8 cellular contexts compared by ENCODE assay signal in the genomic region with DNA sequence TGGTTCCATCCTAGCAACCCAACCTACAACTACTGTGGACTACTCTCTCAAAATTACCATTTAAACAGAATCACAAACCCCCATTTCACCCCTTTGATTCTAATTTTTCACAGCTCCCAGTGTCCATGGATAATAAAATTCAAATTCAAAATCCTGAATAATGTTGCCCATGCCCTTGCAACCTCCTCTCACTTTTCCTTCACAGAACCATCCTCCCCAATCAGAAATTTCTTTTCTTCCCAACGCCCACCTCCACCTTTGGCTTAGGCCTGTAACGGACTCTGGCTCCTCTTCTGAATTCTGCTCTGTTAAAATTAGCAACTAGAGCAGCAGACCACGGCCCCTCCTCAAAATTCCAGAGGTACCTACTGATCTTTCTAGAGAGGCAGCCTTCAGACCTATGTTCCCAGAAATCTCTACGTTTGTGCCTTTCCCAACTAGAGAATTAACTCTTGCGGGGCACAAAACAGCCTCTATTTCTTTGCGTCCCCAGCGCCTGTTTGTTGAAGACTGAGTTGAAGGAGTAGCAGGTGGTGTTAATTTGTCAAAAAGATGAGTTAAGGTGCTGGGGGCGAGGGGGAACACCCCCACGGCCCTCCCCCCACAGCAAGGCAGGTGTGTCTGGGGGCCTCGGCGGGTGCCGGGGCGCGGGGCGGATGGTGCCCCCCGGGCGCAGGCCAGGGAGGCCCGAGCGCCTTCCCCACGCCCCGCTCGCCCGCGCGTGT. TPM values are rescaled to one million over a fixed set of nuclear protein-coding genes. Genes with fewer than 3 reads are reported as not detected.
DNase-seq lines count a peak whose midpoint lies in the region; ATAC-seq and TF ChIP-seq lines count a peak whose summit lies in the region.

No MANE protein-coding gene starts in this region.

- no peak for TF ChIP-seq CTCF in PC-3 (conservative IDR thresholded peaks at IDR 0.05; ENCODE audit: low read depth, low read length)
- no peak for TF ChIP-seq CTCF in esophagus muscularis mucosa (IDR thresholded peaks at IDR 0.05)
- no peak for TF ChIP-seq CTCF in psoas muscle (IDR thresholded peaks at IDR 0.05)
- no peak for TF ChIP-seq CTCF in GM20000 (IDR thresholded peaks at IDR 0.05; ENCODE audit: extremely low read depth, missing control alignments)

- 14% methylated on average over 9 of the region's 25 CpGs for WGBS in esophagus muscularis mucosa
- 6 to 10% (median 10%) methylated on average over 12 to 25 of the region's 25 CpGs for WGBS in psoas muscle, 3 donors

- POLR2A ChIA-PET in PC-3 (lab: Charles Lee; ENCODE audit: unreplicated experiment), result no interaction called here

- CTCF ChIA-PET in PC-3 (lab: Charles Lee), result no interaction called here

- DNase-seq in NCI-H2196 (lab: John Stamatoyannopoulos, UW; ENCODE audit: unreplicated experiment) (peak; percentile 42), NCI-H2196 treated with DMSO at 0.1 percent for 48 hours (lab: John Stamatoyannopoulos, UW; ENCODE audit: unreplicated experiment) (no peak), PC-3 (peak; percentile 33), esophagus muscularis mucosa (ENCODE audit: extremely low spot score) (no peak), psoas muscle (no peak), NCI-H2029 treated with DMSO at 0.1 percent for 48 hours (lab: John Stamatoyannopoulos, UW) (no peak), GM20000 (ENCODE audit: low spot score) (no peak)
- DNase-seq in NK-92 treated with Interleukin-12 subunit alpha and Interleukin-12 subunit beta, amount 100 ng/mL, for 24 hours (lab: John Stamatoyannopoulos, UW), result no peak

- H4K20me1 ChIP-seq in PC-3 (ENCODE audit: low read length), result no peaks in the 10 kb centered on the region; the same call in 1 of the 2 replicates

- H3K27me3 ChIP-seq in PC-3 (ENCODE audit: low read length), result no peaks in the 10 kb centered on the region
- H3K27me3 ChIP-seq in esophagus muscularis mucosa, result no peaks in the 10 kb centered on the region
- H3K27me3 ChIP-seq in psoas muscle (ENCODE audit: insufficient read depth in 3 of 3, low read length in 2 of 3), result no peaks in the 10 kb centered on the region

- H3K4me1 ChIP-seq in PC-3 (ENCODE audit: insufficient read depth, low read length) (peaks cover 31% of the 10 kb centered on the region), esophagus muscularis mucosa (peaks cover 15 to 52% (median 43%) of the 10 kb centered on the region in 4 donors), psoas muscle (peaks cover 46% of the 10 kb centered on the region)

- no peak for TF ChIP-seq EP300 in esophagus muscularis mucosa (IDR thresholded peaks at IDR 0.05)

- peak overlapping the region; percentile 96 for H2AFZ ChIP-seq in PC-3 (ENCODE audit: low read length)

- peak overlapping the region; percentile 95 for H3K9ac ChIP-seq in PC-3 (ENCODE audit: low read length)

- no peaks in the 10 kb centered on the region for H3K9me2 ChIP-seq in PC-3 (replicated peaks; ENCODE audit: low read length)

- H3K4me2 ChIP-seq in PC-3 (ENCODE audit: low read length), result peak overlapping the region; percentile 89

- no peak for TF ChIP-seq POLR2A in esophagus muscularis mucosa (IDR thresholded peaks at IDR 0.05; ENCODE audit: low read depth)

- H3K4me3 ChIP-seq in PC-3 (ENCODE audit: low read length) (peak overlapping the region; percentile 90), esophagus muscularis mucosa (peak overlapping the region; percentile 72 to 89 (median 84)), psoas muscle (peak overlapping the region; percentile 89)

- H3K36me3 ChIP-seq in PC-3 (ENCODE audit: low read depth, low read length) (no peaks in the 10 kb centered on the region), esophagus muscularis mucosa (no peaks in the 10 kb centered on the region), psoas muscle (ENCODE audit: insufficient read depth in 1 of 2, low read depth in 1 of 2) (no peaks in the 10 kb centered on the region)

- no peak for ATAC-seq in PC-3
- ATAC-seq in psoas muscle, result no peak

- no peaks in the 10 kb centered on the region for H3K9me3 ChIP-seq in PC-3 (ENCODE audit: low read length)
- no peaks in the 10 kb centered on the region for H3K9me3 ChIP-seq in esophagus muscularis mucosa
- H3K9me3 ChIP-seq in psoas muscle, result no peaks in the 10 kb centered on the region

- intact Hi-C loops in PC-3 (cut with micrococcal nuclease), result loop anchor here (1.0 kb wide), 2 partner anchors 48 to 135 kb away; no protein-coding TSS in a partner anchor
- intact Hi-C loops in esophagus muscularis mucosa (cut with DNase I), result loop anchor here (1.0 kb wide), 1 partner anchor 135 kb away; no protein-coding TSS in a partner anchor
- intact Hi-C loops in psoas muscle (cut with DNase I), result loop anchor here (1.0 to 5.0 kb wide), 3 partner anchors 26 to 137 kb away; no protein-coding TSS in a partner anchor

- H3K79me2 ChIP-seq in PC-3 (ENCODE audit: low read length), result peaks cover 33% of the 10 kb centered on the region

- peak overlapping the region; percentile 86 for H3K27ac ChIP-seq in PC-3 (ENCODE audit: low read length)
- peak overlapping the region; percentile 92 to 99 (median 98) for H3K27ac ChIP-seq in esophagus muscularis mucosa (replicated peaks in 1 of 4)
- peak overlapping the region; percentile 100 for H3K27ac ChIP-seq in psoas muscle

- BruUV-seq in PC-3 (replicated peaks; lab: Mats Ljungman, UMichigan), result no TSS peak

- H3F3A ChIP-seq in PC-3 (ENCODE audit: low read length, unreplicated experiment), result no peaks in the 10 kb centered on the region

RNA-seq across cellular contexts. Expression of a gene that starts 0.4 kb away (rescaled TPM):
- total RNA-seq in PC-3 (2014; rRNA removed) (23.1 and 29.8 TPM in 2 replicates), esophagus muscularis mucosa (100 to 1,000 TPM; 238 to 335 (median 267) TPM), psoas muscle (100 to 1,000 TPM; 366 to 533 (median 468) TPM)
- 100 to 1,000 TPM in 2 of 3 donors, 10 to 100 TPM in 1; 41.8 to 224 (median 112) TPM for polyA plus RNA-seq in psoas muscle

Comparison
In these comparisons a context has a peak if more than half of its experiments do, and no peak if none do; other contexts are left out.
1. DNase-seq: peak in NCI-H2196 (single experiment) and PC-3 (single experiment); none in NCI-H2196 treated with DMSO at 0.1 percent for 48 hours (single experiment), esophagus muscularis mucosa (single experiment), psoas muscle (0 of 2), NK-92 treated with Interleukin-12 subunit alpha and Interleukin-12 subunit beta, amount 100 ng/mL, for 24 hours (single experiment), NCI-H2029 treated with DMSO at 0.1 percent for 48 hours (single experiment) and GM20000 (single experiment).
2. Peak in every context shown above with its lines, with median percentiles within 50 percentile points of each other: H3K27ac ChIP-seq and H3K4me3 ChIP-seq.